8 cellular contexts compared by ENCODE assay signal in genomic region chr1:19448491-19449439, GRCh38. TPM values are rescaled to one million over a fixed set of nuclear protein-coding genes. Genes with fewer than 3 reads are reported as not detected.
A peak's percentile ranks its signal among the peaks of the same experiment; 100 is the strongest.
DNase-seq lines count a peak whose midpoint lies in the region; ATAC-seq and TF ChIP-seq lines count a peak whose summit lies in the region.

No MANE protein-coding gene starts in this region.

- 11 to 24% methylated on average over 5 to 8 of the region's 19 CpGs for WGBS in gastroesophageal sphincter (ENCODE audit: low coverage in 1 of 2), 2 donors

- H3K4me1 ChIP-seq in gastroesophageal sphincter: peaks cover 23 to 100% (median 85%) of the 10 kb centered on the region in 3 donors

- TF ChIP-seq EP300 in gastroesophageal sphincter (IDR thresholded peaks at IDR 0.05): no peak

- H3K4me1 Mint-ChIP-seq in activated CD4-positive, alpha-beta T cell treated with anti-CD3 and anti-CD28 coated beads, Interleukin-2, amount 10 ng/mL, durations not matched to agents 24 days and 14 days: peaks cover 68% of the 10 kb centered on the region
- peaks cover 75% of the 10 kb centered on the region for H3K4me1 Mint-ChIP-seq in activated T-helper 17 cell treated with anti-CD3 and anti-CD28 coated beads, Interleukin-2, amount 50 U/mL, for 72 hours
- peaks cover 24% of the 10 kb centered on the region for H3K4me1 Mint-ChIP-seq in progenitor cell of endocrine pancreas (ENCODE audit: low read depth)

- no peaks in the 10 kb centered on the region for H3K36me3 ChIP-seq in gastroesophageal sphincter

- intact Hi-C loops in activated CD4-positive, alpha-beta T cell treated with anti-CD3 and anti-CD28 coated beads, Interleukin-2, amount 10 ng/mL, durations not matched to agents 24 days and 14 days (cut with micrococcal nuclease): loop anchor here (1.0 kb wide), 1 partner anchor 38 kb away; no protein-coding TSS in a partner anchor

- H3K27ac Mint-ChIP-seq in activated CD4-positive, alpha-beta T cell treated with anti-CD3 and anti-CD28 coated beads, Interleukin-2, amount 10 ng/mL, durations not matched to agents 24 days and 14 days: peak overlapping the region; percentile 90
- peak overlapping the region; percentile 96 for H3K27ac Mint-ChIP-seq in activated T-helper 17 cell treated with anti-CD3 and anti-CD28 coated beads, Interleukin-2, amount 50 U/mL, for 72 hours
- peak overlapping the region; percentile 38 for H3K27ac Mint-ChIP-seq in progenitor cell of endocrine pancreas

- H3K9me3 Mint-ChIP-seq in activated CD4-positive, alpha-beta T cell treated with anti-CD3 and anti-CD28 coated beads, Interleukin-2, amount 10 ng/mL, durations not matched to agents 24 days and 14 days: no peaks in the 10 kb centered on the region
- no peaks in the 10 kb centered on the region for H3K9me3 Mint-ChIP-seq in activated T-helper 17 cell treated with anti-CD3 and anti-CD28 coated beads, Interleukin-2, amount 50 U/mL, for 72 hours
- H3K9me3 Mint-ChIP-seq in progenitor cell of endocrine pancreas (ENCODE audit: low read depth): no peaks in the 10 kb centered on the region

- H3K36me3 Mint-ChIP-seq in activated CD4-positive, alpha-beta T cell treated with anti-CD3 and anti-CD28 coated beads, Interleukin-2, amount 10 ng/mL, durations not matched to agents 24 days and 14 days (ENCODE audit: low read depth): peaks cover 28% of the 10 kb centered on the region
- H3K36me3 Mint-ChIP-seq in activated T-helper 17 cell treated with anti-CD3 and anti-CD28 coated beads, Interleukin-2, amount 50 U/mL, for 72 hours (ENCODE audit: low read depth): peaks cover 55% of the 10 kb centered on the region
- H3K36me3 Mint-ChIP-seq in progenitor cell of endocrine pancreas (ENCODE audit: insufficient read depth): no peaks in the 10 kb centered on the region

- H3K9me3 ChIP-seq in gastroesophageal sphincter: no peaks in the 10 kb centered on the region

- TF ChIP-seq CTCF in gastroesophageal sphincter (IDR thresholded peaks at IDR 0.05) (no peak), progenitor cell of endocrine pancreas (IDR thresholded peaks at IDR 0.05; ENCODE audit: unreplicated experiment) (no peak)

- no peak overlapping the region for H3K4me3 ChIP-seq in gastroesophageal sphincter

- H3K27ac ChIP-seq in gastroesophageal sphincter: peak overlapping the region; percentile 57 to 93 (median 92)

- TF ChIP-seq POLR2A in gastroesophageal sphincter (IDR thresholded peaks at IDR 0.05): no peak

- H3K27me3 ChIP-seq in gastroesophageal sphincter: no peaks in the 10 kb centered on the region

- ATAC-seq in activated T-helper 17 cell treated with anti-CD3 and anti-CD28 coated beads, Interleukin-2, amount 50 U/mL, for 72 hours (replicated peaks): peak; percentile 94
- ATAC-seq in gastroesophageal sphincter (peak; percentile 71), HG02678 (IDR thresholded peaks at IDR 0.05; ENCODE audit: unreplicated experiment) (no peak), HG02798 (IDR thresholded peaks at IDR 0.05; ENCODE audit: poor library complexity, unreplicated experiment) (no peak)

- DNase-seq in activated CD4-positive, alpha-beta T cell treated with anti-CD3 and anti-CD28 coated beads, Interleukin-2, amount 10 ng/mL, durations not matched to agents 24 days and 14 days: no peak
- no peak for DNase-seq in activated CD4-positive, alpha-beta T cell treated with anti-CD3 and anti-CD28 coated beads, Interleukin-2, amount 50 U/mL, for 1 hour
- DNase-seq in progenitor cell of endocrine pancreas (ENCODE audit: low spot score, unreplicated experiment): no peak
- DNase-seq in NCI-H345 (lab: John Stamatoyannopoulos, UW): no peak

- no peaks in the 10 kb centered on the region for H3K27me3 Mint-ChIP-seq in activated CD4-positive, alpha-beta T cell treated with anti-CD3 and anti-CD28 coated beads, Interleukin-2, amount 10 ng/mL, durations not matched to agents 24 days and 14 days
- H3K27me3 Mint-ChIP-seq in activated T-helper 17 cell treated with anti-CD3 and anti-CD28 coated beads, Interleukin-2, amount 50 U/mL, for 72 hours: no peaks in the 10 kb centered on the region
- no peaks in the 10 kb centered on the region for H3K27me3 Mint-ChIP-seq in progenitor cell of endocrine pancreas

- peak overlapping the region; percentile 58 for H3K4me3 Mint-ChIP-seq in activated CD4-positive, alpha-beta T cell treated with anti-CD3 and anti-CD28 coated beads, Interleukin-2, amount 10 ng/mL, durations not matched to agents 24 days and 14 days
- H3K4me3 Mint-ChIP-seq in activated T-helper 17 cell treated with anti-CD3 and anti-CD28 coated beads, Interleukin-2, amount 50 U/mL, for 72 hours: peak overlapping the region; percentile 77
- H3K4me3 Mint-ChIP-seq in progenitor cell of endocrine pancreas (ENCODE audit: low read depth): no peak overlapping the region

RNA-seq across cellular contexts. Expression of gene CAPZB, which starts 36.6 kb away (rescaled TPM):
- total RNA-seq in activated CD4-positive, alpha-beta T cell treated with anti-CD3 and anti-CD28 coated beads, Interleukin-2, amount 10 ng/mL, durations not matched to agents 24 days and 14 days: 291 and 297 TPM in 2 replicates
- 100 to 1,000 TPM; 291 to 399 TPM for total RNA-seq in activated T-helper 17 cell treated with anti-CD3 and anti-CD28 coated beads, Interleukin-2, amount 50 U/mL, for 72 hours
- total RNA-seq in gastroesophageal sphincter: 100 to 1,000 TPM; 160 to 288 (median 184) TPM
- 189 and 211 TPM in 2 replicates for total RNA-seq in progenitor cell of endocrine pancreas

Comparison
In these comparisons a context has a peak if more than half of its experiments do, and no peak if none do; other contexts are left out.
1. H3K27ac Mint-ChIP-seq: peak in every context shown above with its lines; median percentile 96 in activated T-helper 17 cell treated with anti-CD3 and anti-CD28 coated beads, Interleukin-2, amount 50 U/mL, for 72 hours; 90 in activated CD4-positive, alpha-beta T cell treated with anti-CD3 and anti-CD28 coated beads, Interleukin-2, amount 10 ng/mL, durations not matched to agents 24 days and 14 days; 38 in progenitor cell of endocrine pancreas.
2. ATAC-seq: peak in activated T-helper 17 cell treated with anti-CD3 and anti-CD28 coated beads, Interleukin-2, amount 50 U/mL, for 72 hours (single experiment) and gastroesophageal sphincter (single experiment); none in HG02678 (single experiment) and HG02798 (single experiment).